ENCODE assay signal across 18 cellular contexts in the genomic region with DNA sequence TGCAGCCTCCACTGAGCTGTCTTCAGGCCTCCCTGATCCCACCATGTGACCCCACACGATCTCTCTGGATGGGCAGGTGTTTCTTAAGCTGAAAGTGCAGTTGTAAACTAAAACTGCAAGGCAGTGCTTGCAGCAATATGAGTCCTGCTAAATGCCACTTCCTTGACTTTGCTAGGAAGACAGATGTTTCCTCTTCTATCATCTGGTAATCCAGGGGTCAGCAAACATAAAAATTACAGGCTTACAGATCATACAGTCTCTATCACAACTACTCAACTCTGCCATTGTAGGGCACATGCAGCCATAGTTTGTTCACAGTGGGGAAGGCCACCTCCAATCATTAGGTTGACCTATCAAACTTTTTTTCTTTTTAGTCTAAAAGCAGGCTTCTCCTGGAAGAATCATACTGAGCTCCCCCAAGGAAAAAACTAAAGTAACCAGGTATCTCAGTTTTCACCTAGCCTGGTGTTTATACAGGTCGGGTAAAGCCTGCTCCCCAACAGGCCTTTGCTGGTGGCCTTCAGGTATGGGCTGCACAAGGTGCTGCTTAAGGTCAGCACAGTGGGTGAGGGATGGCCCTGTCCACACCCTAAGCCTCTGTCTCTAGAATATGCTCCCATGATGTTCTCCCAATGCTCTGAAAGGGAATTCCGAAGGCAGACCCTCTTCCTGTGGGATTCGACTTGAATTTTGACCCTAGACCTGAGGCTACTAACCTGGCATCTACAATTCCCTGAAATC. TPM values are rescaled to one million over a fixed set of nuclear protein-coding genes. Genes with fewer than 3 reads are reported as not detected.
A peak's percentile ranks its signal among the peaks of the same experiment; 100 is the strongest.
DNase-seq lines count a peak whose midpoint lies in the region; ATAC-seq and TF ChIP-seq lines count a peak whose summit lies in the region.
"Had no signal": no experiment of that assay in that cellular context is flagged by ENCODE, and none has a peak within 500 bp of the region (broad histone marks: within the 10 kb centered on the region; RNA-seq: fewer than 3 reads in every experiment).

No MANE protein-coding gene starts in this region.

- H3K4me1 ChIP-seq in gastroesophageal sphincter, result no peaks in the 10 kb centered on the region
- peaks cover 0 to 9% (median 0%) of the 10 kb centered on the region in 3 donors for H3K4me1 ChIP-seq in esophagus squamous epithelium

- TF ChIP-seq EP300 in gastroesophageal sphincter (IDR thresholded peaks at IDR 0.05), result no peak

- H3K4me3 ChIP-seq in gastroesophageal sphincter (no peak overlapping the region), esophagus squamous epithelium (no peak overlapping the region)
- H3K4me3 ChIP-seq: HAP-1 had no signal

- H3K9me3 Mint-ChIP-seq in mesothelial cell of epicardium, result no peaks in the 10 kb centered on the region
- H3K9me3 Mint-ChIP-seq in naive thymus-derived CD8-positive, alpha-beta T cell, result no peaks in the 10 kb centered on the region

- peak overlapping the region; percentile 19 for H3K27ac Mint-ChIP-seq in mesothelial cell of epicardium
- H3K27ac Mint-ChIP-seq in naive thymus-derived CD8-positive, alpha-beta T cell, result no peak overlapping the region

- H3K27me3 Mint-ChIP-seq in mesothelial cell of epicardium (ENCODE audit: low read depth), result no peaks in the 10 kb centered on the region
- H3K27me3 Mint-ChIP-seq in naive thymus-derived CD8-positive, alpha-beta T cell, result peaks cover 5 to 19% (median 15%) of the 10 kb centered on the region in 5 donors

- no peaks in the 10 kb centered on the region for H3K36me3 Mint-ChIP-seq in mesothelial cell of epicardium
- no peaks in the 10 kb centered on the region for H3K36me3 Mint-ChIP-seq in naive thymus-derived CD8-positive, alpha-beta T cell

- POLR2A ChIA-PET in naive thymus-derived CD8-positive, alpha-beta T cell (lab: Charles Lee), result no interaction called here

- peak; percentile 13 for ATAC-seq in gastroesophageal sphincter
- no peak for ATAC-seq in naive thymus-derived CD8-positive, alpha-beta T cell
- ATAC-seq in HG03097 (IDR thresholded peaks at IDR 0.05; ENCODE audit: low FRiP score, unreplicated experiment), result no peak

- H3K27me3 ChIP-seq in gastroesophageal sphincter, result peaks cover 6% of the 10 kb centered on the region
- peaks cover 0 to 11% (median 0%) of the 10 kb centered on the region in 4 donors for H3K27me3 ChIP-seq in esophagus squamous epithelium

- WGBS in gastroesophageal sphincter (ENCODE audit: low coverage in 1 of 2), 2 donors, result 93 to 100% methylated on average over 2 to 3 of the region's 4 CpGs
- WGBS in esophagus squamous epithelium, 2 donors, result 70 to 78% methylated on average over 4 of the region's 4 CpGs

- H3K9me3 ChIP-seq in gastroesophageal sphincter, result no peaks in the 10 kb centered on the region
- no peaks in the 10 kb centered on the region for H3K9me3 ChIP-seq in esophagus squamous epithelium
- H3K9me3 ChIP-seq: HAP-1, SK-N-SH had no signal

- no peak for TF ChIP-seq POLR2A in gastroesophageal sphincter (IDR thresholded peaks at IDR 0.05)
- TF ChIP-seq POLR2A in esophagus squamous epithelium (IDR thresholded peaks at IDR 0.05), result no peak

- no peak overlapping the region for H3K4me3 Mint-ChIP-seq in mesothelial cell of epicardium
- no peak overlapping the region for H3K4me3 Mint-ChIP-seq in naive thymus-derived CD8-positive, alpha-beta T cell

- peaks cover 72% of the 10 kb centered on the region for H3K4me1 Mint-ChIP-seq in mesothelial cell of epicardium
- H3K4me1 Mint-ChIP-seq in naive thymus-derived CD8-positive, alpha-beta T cell, result peaks cover 0 to 9% (median 2%) of the 10 kb centered on the region in 4 donors

- no peak for TF ChIP-seq CTCF in gastroesophageal sphincter (IDR thresholded peaks at IDR 0.05)
- no peak for TF ChIP-seq CTCF in mesothelial cell of epicardium (IDR thresholded peaks at IDR 0.05; ENCODE audit: unreplicated experiment)
- TF ChIP-seq CTCF in esophagus squamous epithelium (IDR thresholded peaks at IDR 0.05), result no peak

- no peak overlapping the region for H3K27ac ChIP-seq in gastroesophageal sphincter
- no peak overlapping the region for H3K27ac ChIP-seq in esophagus squamous epithelium

- H3K36me3 ChIP-seq in gastroesophageal sphincter, result no peaks in the 10 kb centered on the region
- no peaks in the 10 kb centered on the region for H3K36me3 ChIP-seq in esophagus squamous epithelium
- H3K36me3 ChIP-seq: HAP-1 had no signal

- DNase-seq in NCI-H69 (lab: John Stamatoyannopoulos, UW) (peak; percentile 2), mesothelial cell of epicardium (ENCODE audit: low spot score in 2 of 2, unreplicated experiment in 2 of 2) (no peak), inferior parietal cortex (ENCODE audit: extremely low spot score) (no peak), esophagus squamous epithelium (lab: John Stamatoyannopoulos, UW) (no peak)
- no peak for DNase-seq in naive thymus-derived CD8-positive, alpha-beta T cell
- DNase-seq: ACHN, AML-193, GF-D8, NCI-H1105 treated with DMSO at 0.1 percent for 48 hours, NCI-H1694, NCI-H510A treated with DMSO at 0.1 percent for 48 hours, NCI-H82, RPMI8226, SHP77 treated with DMSO at 0.1 percent for 48 hours, SK-N-SH had no signal

- intact Hi-C loops in esophagus squamous epithelium (cut with DNase I), result no loop called here

RNA-seq across cellular contexts. Expression of gene ABCA4, which starts 10.8 kb away (rescaled TPM):
- total RNA-seq in gastroesophageal sphincter (under 1 TPM in 2 of 4 donors, not detected in 2; 0.19 to 0.27 TPM), mesothelial cell of epicardium (12.7 to 14.5 TPM (median 14.4 TPM) in 3 replicates), esophagus squamous epithelium (under 1 TPM in 2 of 4 donors, not detected in 2; 0.18 to 0.57 TPM)
- total RNA-seq in naive thymus-derived CD8-positive, alpha-beta T cell, result not detected
- polyA plus RNA-seq in naive thymus-derived CD8-positive, alpha-beta T cell, result not detected
